Comparison of ENCODE assay signal across 22 cellular contexts in genomic region chr7:130379019-130379418, GRCh38. TPM values are rescaled to one million over a fixed set of nuclear protein-coding genes. Genes with fewer than 3 reads are reported as not detected.
DNase-seq lines count a peak whose midpoint lies in the region; ATAC-seq and TF ChIP-seq lines count a peak whose summit lies in the region.
"Had no signal": no experiment of that assay in that cellular context is flagged by ENCODE, and none has a peak within 500 bp of the region (broad histone marks: within the 10 kb centered on the region; RNA-seq: fewer than 3 reads in every experiment).

No MANE protein-coding gene starts in this region.

- H2AK9ac ChIP-seq in IMR-90 (replicated peaks; ENCODE audit: low read depth, low read length, poor library complexity) = no peak overlapping the region

- H4K12ac ChIP-seq in trophoblast cell (ENCODE audit: low read depth, low read length) = no peak overlapping the region

- H3K9ac ChIP-seq in IMR-90 (ENCODE audit: low read depth, low read length) (no peak overlapping the region), trophoblast cell (ENCODE audit: low read length) (no peak overlapping the region)
- H3K9ac ChIP-seq: BLaER1 had no signal

- H3K4me2 ChIP-seq in IMR-90 (ENCODE audit: low read depth, low read length) (no peak overlapping the region), trophoblast cell (ENCODE audit: low read length) (no peak overlapping the region)
- H3K4me2 ChIP-seq: BLaER1 had no signal

- no peak overlapping the region for H3K56ac ChIP-seq in IMR-90 (ENCODE audit: extremely low read depth, insufficient read depth, low read length)

- H3K27ac ChIP-seq in IMR-90 (ENCODE audit: insufficient read depth, low read length) = no peak overlapping the region
- no peak overlapping the region for H3K27ac ChIP-seq in trophoblast cell (ENCODE audit: low read depth, low read length)
- H3K27ac ChIP-seq: BLaER1 had no signal

- intact Hi-C loops in IMR-90 (cut with micrococcal nuclease) (no loop called here), natural killer cell (cut with micrococcal nuclease) (no loop called here), Right ventricle myocardium inferior (cut with DNase I) (no loop called here)

- no peak overlapping the region; a peak in 1 of 4 replicates for H4K8ac ChIP-seq in IMR-90 (ENCODE audit: low read depth in 2 of 2, low read length in 2 of 2)
- peak overlapping the region; percentile 8 for H4K8ac ChIP-seq in trophoblast cell (ENCODE audit: low read depth, low read length)

- no peak overlapping the region; the same call in 2 of the 3 replicates for H2BK15ac ChIP-seq in IMR-90 (ENCODE audit: low read depth, low read length)

- TF ChIP-seq RAD21 in IMR-90 (IDR thresholded peaks at IDR 0.05; ENCODE audit: low read length) = no peak

- H3K4me1 ChIP-seq in IMR-90 (ENCODE audit: control insufficient read depth, insufficient read depth, low read length) (peaks cover 17% of the 10 kb centered on the region), trophoblast cell (ENCODE audit: control insufficient read depth in 1 of 2, insufficient read depth in 2 of 2, low read length in 2 of 2) (peaks cover 15 to 24% of the 10 kb centered on the region in 2 experiments)
- H3K4me1 ChIP-seq: BLaER1 had no signal

- no peak overlapping the region for H3K4ac ChIP-seq in IMR-90 (ENCODE audit: low read depth, low read length)
- H3K4ac ChIP-seq in trophoblast cell (ENCODE audit: low read depth, low read length) = no peak overlapping the region

- no peak overlapping the region for H3K18ac ChIP-seq in IMR-90 (ENCODE audit: low read depth, low read length)
- H3K18ac ChIP-seq in trophoblast cell (ENCODE audit: low read length) = no peak overlapping the region

- H3K27me3 ChIP-seq in IMR-90 (ENCODE audit: control insufficient read depth, insufficient read depth, low read length) (no peaks in the 10 kb centered on the region), trophoblast cell (ENCODE audit: insufficient read depth, low read length) (no peaks in the 10 kb centered on the region)
- H3K27me3 ChIP-seq: BLaER1 had no signal

- H4K20me1 ChIP-seq in IMR-90 (ENCODE audit: insufficient read depth, low read length) = no peaks in the 10 kb centered on the region
- H4K20me1 ChIP-seq: BLaER1 had no signal

- peaks cover 15% of the 10 kb centered on the region; the same call in 1 of the 2 replicates for H3K9me1 ChIP-seq in IMR-90 (ENCODE audit: insufficient read depth, low read length)

- no peak for ATAC-seq in IMR-90 (ENCODE audit: low read depth)
- no peak for ATAC-seq in natural killer cell
- no peak for ATAC-seq in GM21381 (IDR thresholded peaks at IDR 0.05; ENCODE audit: unreplicated experiment)
- no peak for ATAC-seq in Right ventricle myocardium inferior
- ATAC-seq: PC-3 had no signal

- 100% methylated on average over 3 of the region's 7 CpGs; no CpG with 5 or more reads in 1 of the 2 experiments for whole genome bisulfite sequencing in IMR-90 (ENCODE audit: extremely low coverage in 2 of 2, insufficient read length in 1 of 2), 2 experiments
- no CpG with 5 or more reads among the region's 7 CpGs for WGBS in trophoblast cell (ENCODE audit: extremely low coverage, insufficient coverage, insufficient read length)

- H3K4me3 Mint-ChIP-seq in chondrocyte (ENCODE audit: unreplicated experiment) (no peak overlapping the region), natural killer cell (no peak overlapping the region)
- H3K4me3 Mint-ChIP-seq: CD4-positive, alpha-beta memory T cell; HFFc6 had no signal

- no peak overlapping the region for H4K5ac ChIP-seq in IMR-90 (ENCODE audit: low read depth, low read length)

- DNase-seq in IMR-90 (no peak), chondrocyte (ENCODE audit: low spot score) (peak; percentile 30), natural killer cell (peak; percentile 4), trophoblast cell (no peak), NCI-H1436 (lab: John Stamatoyannopoulos, UW) (no peak), H4 (ENCODE audit: low spot score) (no peak), Right ventricle myocardium inferior (ENCODE audit: missing footprints) (no peak)
- DNase-seq: CD4-positive, alpha-beta memory T cell; DMS79; HFFc6; KBM-7; NCI-H1105 treated with DMSO at 0.1 percent for 48 hours; NCI-H1694 treated with DMSO at 0.1 percent for 48 hours; NCI-H226; NCI-H524; NCI-H82; PC-3; RPMI8226; SIG-M5 had no signal

- no peak overlapping the region for H2AFZ ChIP-seq in IMR-90 (replicated peaks; ENCODE audit: low read length, poor library complexity)
- no peak overlapping the region for H2AFZ ChIP-seq in trophoblast cell (ENCODE audit: insufficient read depth, low read length, poor library complexity)

- dilution Hi-C loops in IMR-90 (cut with HindIII; ENCODE audit: low sequenced_read_pairs, unreplicated experiment) = no loop called here

- BruUV-seq in IMR-90 (replicated peaks; lab: Mats Ljungman, UMichigan) = no TSS peak

- H3K9me3 ChIP-seq in IMR-90 (ENCODE audit: control insufficient read depth, insufficient read depth, low read length) (peaks cover 4% of the 10 kb centered on the region; the same call in 1 of the 2 replicates), trophoblast cell (ENCODE audit: insufficient read depth, low read depth, low read length) (peaks cover 16% of the 10 kb centered on the region)

- H3K79me1 ChIP-seq in IMR-90 (ENCODE audit: low read depth in 1 of 2, low read length in 2 of 2) (peaks cover 0 to 9% of the 10 kb centered on the region in 2 experiments; a peak in 1 of 4 replicates), trophoblast cell (ENCODE audit: low read length) (peaks cover 26% of the 10 kb centered on the region)

- peaks cover 6% of the 10 kb centered on the region for H3K79me2 ChIP-seq in trophoblast cell (ENCODE audit: control insufficient read depth, insufficient read depth, low read length, poor library complexity)

- peak overlapping the region; percentile 85 for H2BK12ac ChIP-seq in trophoblast cell (ENCODE audit: low read length)

- peaks cover 7% of the 10 kb centered on the region for H3K9me3 Mint-ChIP-seq in chondrocyte (ENCODE audit: low read depth)
- H3K9me3 Mint-ChIP-seq in natural killer cell = peaks cover 3 to 4% of the 10 kb centered on the region in 2 donors

- H2AK5ac ChIP-seq in IMR-90 (ENCODE audit: low read depth, low read length) (peak overlapping the region; percentile 51; the same call in 1 of the 2 replicates), trophoblast cell (ENCODE audit: low read length) (peak overlapping the region; percentile 74)

- H2BK20ac ChIP-seq in IMR-90 (ENCODE audit: low read depth, low read length) = peak overlapping the region; percentile 6; the same call in 1 of the 2 replicates

- H3K23ac ChIP-seq in IMR-90 (ENCODE audit: low read depth, low read length) (no peak overlapping the region), trophoblast cell (ENCODE audit: low read length) (no peak overlapping the region)

- TF ChIP-seq CTCF in IMR-90 (conservative IDR thresholded peaks at IDR 0.05; ENCODE audit: low read depth, low read length) (no peak), chondrocyte (IDR thresholded peaks at IDR 0.05) (no peak), natural killer cell (IDR thresholded peaks at IDR 0.05) (no peak)

- peak overlapping the region; percentile 5; the same call in 1 of the 2 replicates for H2BK120ac ChIP-seq in IMR-90 (ENCODE audit: low read depth, low read length)
- H2BK120ac ChIP-seq in trophoblast cell (ENCODE audit: insufficient read depth, low read length, poor library complexity) = peak overlapping the region; percentile 40

- no peaks in the 10 kb centered on the region for H3K27me3 Mint-ChIP-seq in chondrocyte (ENCODE audit: low read depth)
- H3K27me3 Mint-ChIP-seq in natural killer cell (ENCODE audit: low read depth in 2 of 2) = no peaks in the 10 kb centered on the region

- POLR2A ChIA-PET in IMR-90 (lab: Charles Lee; ENCODE audit: unreplicated experiment) = no interaction called here

- H4K91ac ChIP-seq in IMR-90 (ENCODE audit: insufficient read depth, low read depth, low read length) (peak overlapping the region; percentile 61; the same call in 1 of the 2 replicates), trophoblast cell (ENCODE audit: low read depth, low read length) (peak overlapping the region; percentile 79)

- no peak overlapping the region for H3K4me3 ChIP-seq in IMR-90 (ENCODE audit: insufficient read depth, low read depth, low read length)
- no peak overlapping the region for H3K4me3 ChIP-seq in trophoblast cell (ENCODE audit: low read depth, low read length)
- H3K4me3 ChIP-seq: BLaER1 had no signal

- no peak overlapping the region for H3K27ac Mint-ChIP-seq in chondrocyte (ENCODE audit: unreplicated experiment)
- H3K27ac Mint-ChIP-seq in natural killer cell = no peak overlapping the region
- H3K27ac Mint-ChIP-seq: CD4-positive, alpha-beta memory T cell; HFFc6 had no signal

- H3K14ac ChIP-seq in IMR-90 (replicated peaks; ENCODE audit: low read depth, low read length) = no peak overlapping the region
- peak overlapping the region; percentile 18 for H3K14ac ChIP-seq in trophoblast cell (ENCODE audit: low read length)

- no peak overlapping the region for H2BK5ac ChIP-seq in IMR-90 (ENCODE audit: low read depth, low read length, poor library complexity, severe bottlenecking)
- no peak overlapping the region for H2BK5ac ChIP-seq in trophoblast cell (ENCODE audit: low read depth, low read length, poor library complexity)

- H3K36me3 ChIP-seq in IMR-90 (ENCODE audit: control insufficient read depth, insufficient read depth, low read length) (no peaks in the 10 kb centered on the region), trophoblast cell (ENCODE audit: control insufficient read depth in 1 of 2, insufficient read depth in 2 of 2, low read length in 2 of 2) (no peaks in the 10 kb centered on the region)
- H3K36me3 ChIP-seq: BLaER1 had no signal

- peaks cover 30% of the 10 kb centered on the region for H3K4me1 Mint-ChIP-seq in chondrocyte (ENCODE audit: low read depth)
- no peaks in the 10 kb centered on the region for H3K4me1 Mint-ChIP-seq in natural killer cell
- H3K4me1 Mint-ChIP-seq: CD4-positive, alpha-beta memory T cell had no signal

- no peak for TF ChIP-seq POLR2A in IMR-90 (IDR thresholded peaks at IDR 0.05; ENCODE audit: low read depth, low read length)

- CTCF ChIA-PET in IMR-90 (lab: Yijun Ruan, JAX) = no interaction called here

- H3K36me3 Mint-ChIP-seq in chondrocyte (ENCODE audit: low read depth) = peaks cover 3% of the 10 kb centered on the region
- H3K36me3 Mint-ChIP-seq in natural killer cell = no peaks in the 10 kb centered on the region

- in situ Hi-C loops in IMR-90 (cut with MboI; ENCODE audit: low sequenced_read_pairs) = no loop called here

RNA-seq across cellular contexts. Expression of gene CPA1, which starts 1.3 kb away (rescaled TPM):
- total RNA-seq in IMR-90 (2012; rRNA removed) = not detected in 2 replicates
- polyA plus RNA-seq in IMR-90 (2012; rRNA removed) = not detected in 2 replicates
- 0.07 TPM in 1 of 2 replicates, not detected in the other for polyA plus RNA-seq in IMR-90 (2012; cell fraction: cytosol; rRNA removed)
- 0.26 and 0.32 TPM in 2 replicates for polyA plus RNA-seq in IMR-90 (2012; cell fraction: nucleus; rRNA removed; ENCODE audit: low replicate concordance)
- 0.20 TPM in 1 of 3 replicates, not detected in the others for total RNA-seq in chondrocyte
- not detected for total RNA-seq in natural killer cell
- 0.14 TPM in 2 replicates for polyA plus RNA-seq in trophoblast cell (2013)
- not detected in 2 replicates for total RNA-seq in H4 (2014; rRNA removed; shearing (Covaris generic))
- not detected for total RNA-seq in Right ventricle myocardium inferior
- total RNA-seq: A673; CD4-positive, alpha-beta memory T cell; HFFc6; PC-3 had no signal
- polyA plus RNA-seq: CD4-positive, alpha-beta memory T cell had no signal

RNA-seq across cellular contexts. Expression of gene CPA5, which starts 34.4 kb away (rescaled TPM):
- total RNA-seq in IMR-90 (2012; rRNA removed) = under 0.01 TPM in 1 of 2 replicates, not detected in the other
- 0.53 and 0.86 TPM in 2 replicates for polyA plus RNA-seq in IMR-90 (2012; rRNA removed)
- 0.32 and 0.45 TPM in 2 replicates for polyA plus RNA-seq in IMR-90 (2012; cell fraction: cytosol; rRNA removed)
- 0.72 and 0.95 TPM in 2 replicates for polyA plus RNA-seq in IMR-90 (2012; cell fraction: nucleus; rRNA removed; ENCODE audit: low replicate concordance)
- not detected in 3 replicates for total RNA-seq in chondrocyte
- total RNA-seq in natural killer cell = not detected
- polyA plus RNA-seq in trophoblast cell (2013) = 0.07 and 0.32 TPM in 2 replicates
- total RNA-seq in H4 (2014; rRNA removed; shearing (Covaris generic)) = not detected in 2 replicates
- not detected for total RNA-seq in Right ventricle myocardium inferior
- total RNA-seq: A673; CD4-positive, alpha-beta memory T cell; HFFc6; PC-3 had no signal

Comparison
In these comparisons a context has a peak if more than half of its experiments do, and no peak if none do; other contexts are left out.
1. DNase-seq: peak in chondrocyte (single experiment) and natural killer cell (single experiment); none in IMR-90 (single experiment), trophoblast cell (0 of 2), NCI-H1436 (single experiment), H4 (single experiment) and Right ventricle myocardium inferior (single experiment).